Comparison of ENCODE assay signal across 3 cellular contexts in the genomic region with DNA sequence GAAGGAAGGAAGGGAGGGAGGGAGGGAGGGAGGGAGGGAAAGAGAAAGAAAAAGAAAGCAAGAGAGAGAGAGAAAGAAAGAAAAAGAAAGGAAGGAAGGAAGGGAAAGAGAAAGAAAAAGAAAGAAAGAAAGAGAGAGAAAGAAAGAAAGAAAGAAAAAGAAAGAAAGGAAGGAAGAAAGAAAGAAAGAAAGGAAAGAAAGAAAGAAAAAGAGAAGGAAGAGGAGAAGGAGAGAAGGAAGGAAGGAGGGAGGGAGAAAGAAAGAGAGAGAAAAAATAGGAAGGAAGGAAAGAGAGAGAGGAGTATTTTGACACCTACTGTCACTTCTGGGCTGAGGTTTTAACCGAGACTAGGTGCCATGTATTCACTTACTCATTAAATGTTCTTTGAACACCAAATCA.
DNase-seq lines count a peak whose midpoint lies in the region; ATAC-seq, FAIRE-seq and TF ChIP-seq lines count a peak whose summit lies in the region.
"Not testable (repeated sequence)": the region's sequence is repeated elsewhere in the genome, so short reads cannot be mapped to it uniquely, and the experiment has no call there.

No MANE protein-coding gene starts in this region.

- not testable (repeated sequence) for H3K4me1 ChIP-seq in HEK293 (ENCODE audit: control insufficient read depth, insufficient read depth, low read length); K562 (replicated peaks in 1 of 2; ENCODE audit: control insufficient read depth in 2 of 2, insufficient read depth in 2 of 2, low read length in 2 of 2)

- H3K79me2 ChIP-seq in K562 (ENCODE audit: control insufficient read depth, insufficient read depth, low read length), result not testable (repeated sequence)

- not testable (repeated sequence) for H3K4me3 Mint-ChIP-seq in WTC11

- not testable (repeated sequence) for FAIRE-seq in K562 (lab: Jason Lieb, UNC)

- not testable (repeated sequence) for ATAC-seq in WTC11, K562

- TF ChIP-seq CTCF in HEK293 (tag by site-specific recombination; IDR thresholded peaks at IDR 0.05); WTC11 (IDR thresholded peaks at IDR 0.05); K562 (IDR thresholded peaks at IDR 0.05 in 2 of 3, conservative IDR thresholded peaks at IDR 0.05 in 1 of 3; ENCODE audit: insufficient read depth in 2 of 3, low read depth in 1 of 3, low read length in 3 of 3): not testable (repeated sequence)

- in situ Hi-C loops in K562 (cut with MboI), result not testable (repeated sequence)

- not testable (repeated sequence) for TF ChIP-seq POLR2A in K562 (conservative IDR thresholded peaks at IDR 0.05)

- not testable (repeated sequence) for H3K9me1 ChIP-seq in K562 (ENCODE audit: control insufficient read depth, insufficient read depth, low read length)

- not testable (repeated sequence) for H3K36me3 Mint-ChIP-seq in WTC11

- not testable (repeated sequence) for H3K4me1 Mint-ChIP-seq in WTC11

- H3K9me3 Mint-ChIP-seq in WTC11, result not testable (repeated sequence)

- H3K27me3 Mint-ChIP-seq in WTC11 (ENCODE audit: low read depth), result not testable (repeated sequence)

- not testable (repeated sequence) for H3K27ac ChIP-seq in HEK293 (ENCODE audit: extremely low read depth, low read depth, low read length); K562 (ENCODE audit: extremely low read depth, low read depth, low read length)

- not testable (repeated sequence) for H3K9ac ChIP-seq in K562 (ENCODE audit: insufficient read depth in 1 of 2, low read depth in 2 of 2, low read length in 2 of 2)

- H2AFZ ChIP-seq in K562 (ENCODE audit: low read depth, low read length), result not testable (repeated sequence)

- H3K36me3 ChIP-seq in HEK293 (ENCODE audit: control insufficient read depth in 2 of 2, insufficient read depth in 1 of 2, low read length in 2 of 2); K562 (ENCODE audit: control insufficient read depth, insufficient read depth, low read length): not testable (repeated sequence)

- WGBS in K562 (ENCODE audit: insufficient coverage, low coverage, missing lambda C conversion rate), result 6% methylated on average over 1 of the region's 1 CpG

- intact Hi-C loops in K562 (cut with micrococcal nuclease), result not testable (repeated sequence)

- H3K9me3 ChIP-seq in HEK293 (ENCODE audit: control insufficient read depth, insufficient read depth, low read depth, low read length); K562 (replicated peaks; ENCODE audit: control insufficient read depth, insufficient read depth, low read depth, low read length): not testable (repeated sequence)

- H3K27me3 ChIP-seq in K562 (ENCODE audit: control insufficient read depth in 2 of 2, insufficient read depth in 2 of 2, low read length in 2 of 2), result not testable (repeated sequence)

- not testable (repeated sequence) for TF ChIP-seq RAD21 in K562 (CRISPR knock-in tag; conservative IDR thresholded peaks at IDR 0.05 in 1 of 2, IDR thresholded peaks at IDR 0.05 in 1 of 2)

- not testable (repeated sequence) for DNase-seq in WTC11 (ENCODE audit: low spot score); K562 (ENCODE audit: extremely low read depth in 1 of 4, low spot score in 3 of 4)

- not testable (repeated sequence) for H3K4me2 ChIP-seq in K562 (ENCODE audit: insufficient read depth, low read length)

- POLR2A ChIA-PET in HEK293 (lab: Yijun Ruan, JAX); WTC11 (lab: Charles Lee); K562 (lab: Yijun Ruan, JAX): not testable (repeated sequence)

- not testable (repeated sequence) for H3K4me3 ChIP-seq in HEK293 (ENCODE audit: low read depth, low read length); K562

- not testable (repeated sequence) for H4K20me1 ChIP-seq in K562 (replicated peaks; ENCODE audit: control insufficient read depth, insufficient read depth, low read length)

- TF ChIP-seq EP300 in K562 (IDR thresholded peaks at IDR 0.05; ENCODE audit: low read length), result not testable (repeated sequence)

- H3K27ac Mint-ChIP-seq in WTC11, result not testable (repeated sequence)

- not testable (repeated sequence) for BruUV-seq in K562 (replicated peaks; lab: Mats Ljungman, UMichigan)

- CTCF ChIA-PET in HEK293 (lab: Yijun Ruan, JAX); WTC11 (lab: Charles Lee): not testable (repeated sequence)
- CTCF ChIA-PET in K562 (lab: Yijun Ruan, JAX; ENCODE audit: low intra/inter-chr PET ratio), result interaction anchor here (0.6 kb wide), 1 partner anchor 92 kb away, joined by 4 read pairs; no protein-coding TSS in a partner anchor

TF ChIP-seq in HEK293, 187 proteins besides CTCF, POLR2A, EP300 and RAD21:
- peak; percentile 67 for TF ChIP-seq ZNF366 (tag by site-specific recombination; conservative IDR thresholded peaks at IDR 0.05)

TF ChIP-seq in WTC11, 78 proteins besides CTCF, POLR2A, EP300 and RAD21:
- TF ChIP-seq, protein P1, sequence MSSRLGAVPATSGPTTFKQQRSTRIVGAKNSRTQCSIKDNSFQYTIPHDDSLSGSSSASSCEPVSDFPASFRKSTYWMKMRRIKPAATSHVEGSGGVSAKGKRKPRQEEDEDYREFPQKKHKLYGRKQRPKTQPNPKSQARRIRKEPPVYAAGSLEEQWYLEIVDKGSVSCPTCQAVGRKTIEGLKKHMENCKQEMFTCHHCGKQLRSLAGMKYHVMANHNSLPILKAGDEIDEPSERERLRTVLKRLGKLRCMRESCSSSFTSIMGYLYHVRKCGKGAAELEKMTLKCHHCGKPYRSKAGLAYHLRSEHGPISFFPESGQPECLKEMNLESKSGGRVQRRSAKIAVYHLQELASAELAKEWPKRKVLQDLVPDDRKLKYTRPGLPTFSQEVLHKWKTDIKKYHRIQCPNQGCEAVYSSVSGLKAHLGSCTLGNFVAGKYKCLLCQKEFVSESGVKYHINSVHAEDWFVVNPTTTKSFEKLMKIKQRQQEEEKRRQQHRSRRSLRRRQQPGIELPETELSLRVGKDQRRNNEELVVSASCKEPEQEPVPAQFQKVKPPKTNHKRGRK (CRISPR knock-in tag; IDR thresholded peaks at IDR 0.05; ENCODE audit: borderline replicate concordance), result peak; percentile 60; the same call in 1 of the 2 replicates

TF ChIP-seq in K562, 482 proteins besides CTCF, POLR2A, EP300 and RAD21:
- TF ChIP-seq, protein P1 (tag; IDR thresholded peaks at IDR 0.05), result peak; percentile 66
